In the genomic region with DNA sequence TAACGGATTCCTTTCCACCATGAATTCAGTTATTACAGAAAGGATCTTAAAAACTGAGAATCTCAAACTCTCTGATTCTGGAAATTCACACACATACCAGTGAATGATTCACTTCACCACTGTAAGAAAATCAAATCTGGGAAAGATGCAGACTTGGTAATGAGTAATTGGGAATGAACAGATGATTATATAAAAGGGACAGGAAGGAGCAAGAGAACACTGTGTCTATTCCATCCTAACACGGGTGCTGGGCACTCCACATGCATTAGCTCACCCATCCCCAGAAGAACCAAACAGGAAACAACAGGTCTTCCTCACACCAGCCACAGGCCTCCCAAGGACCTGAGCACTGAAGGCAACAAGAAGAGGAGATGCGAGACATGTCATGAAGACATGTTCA, we compare ENCODE assay signal across 10 cellular contexts.
DNase-seq lines count a peak whose midpoint lies in the region; ATAC-seq and TF ChIP-seq lines count a peak whose summit lies in the region.
"Had no signal": no experiment of that assay in that cellular context is flagged by ENCODE, and none has a peak within 500 bp of the region (broad histone marks: within the 10 kb centered on the region; RNA-seq: fewer than 3 reads in every experiment).

No MANE protein-coding gene starts in this region.

- DNase-seq in Ammon's horn (ENCODE audit: low spot score) (peak; percentile 35), LHCN-M2 (ENCODE audit: low read depth) (peak; percentile 97), epithelial cell of esophagus (ENCODE audit: low read depth) (peak; percentile 73), osteoblast (ENCODE audit: insufficient read length, low spot score, missing footprints) (peak; percentile 94), midbrain (lab: John Stamatoyannopoulos, UW) (no peak), NCI-H526 (lab: John Stamatoyannopoulos, UW) (no peak)
- DNase-seq: activated CD4-positive, CD25-positive, alpha-beta regulatory T cell treated with anti-CD3 and anti-CD28 coated beads, Interleukin-2, amount 50 U/mL, for 72 hours; NCI-H1694 had no signal

- no peaks in the 10 kb centered on the region for H4K20me1 ChIP-seq in osteoblast (ENCODE audit: insufficient read depth, low read length)

- peaks cover 20% of the 10 kb centered on the region for H3K4me1 ChIP-seq in osteoblast (ENCODE audit: insufficient read depth, low read length)

- peak overlapping the region; percentile 34 for H3K4me2 ChIP-seq in osteoblast (ENCODE audit: insufficient read depth, low read length)

- H3K27ac ChIP-seq in osteoblast (ENCODE audit: low read depth, low read length): peak overlapping the region; percentile 83

- H3K36me3 ChIP-seq in osteoblast (ENCODE audit: insufficient read depth, low read length): no peaks in the 10 kb centered on the region

- H3K79me2 ChIP-seq in osteoblast (ENCODE audit: insufficient read depth, low read length): no peaks in the 10 kb centered on the region

- H3K4me3 ChIP-seq in epithelial cell of esophagus (ENCODE audit: low read length) (no peak overlapping the region), osteoblast (ENCODE audit: insufficient read depth, low read length) (no peak overlapping the region)

- no peaks in the 10 kb centered on the region for H3K9me3 ChIP-seq in osteoblast (ENCODE audit: low read depth, low read length)

- no peaks in the 10 kb centered on the region for H3K27me3 ChIP-seq in osteoblast (ENCODE audit: insufficient read depth, low read length)

- ATAC-seq in GM18873 (IDR thresholded peaks at IDR 0.05; ENCODE audit: low FRiP score, unreplicated experiment) (no peak), HG03565 (IDR thresholded peaks at IDR 0.05; ENCODE audit: unreplicated experiment) (no peak)

- no peak for TF ChIP-seq CTCF in epithelial cell of esophagus (IDR thresholded peaks at IDR 0.05; ENCODE audit: insufficient read depth, low read depth, low read length, missing control alignments)
- TF ChIP-seq CTCF in osteoblast (IDR thresholded peaks at IDR 0.05; ENCODE audit: extremely low read depth, low read depth, low read length): no peak

- H2AFZ ChIP-seq in osteoblast (ENCODE audit: low read length): no peak overlapping the region

Comparison
In these comparisons a context has a peak if more than half of its experiments do, and no peak if none do; other contexts are left out.
1. DNase-seq: peak in Ammon's horn (single experiment), LHCN-M2 (single experiment), epithelial cell of esophagus (single experiment) and osteoblast (single experiment); none in midbrain (single experiment) and NCI-H526 (0 of 2).